In the genomic region with DNA sequence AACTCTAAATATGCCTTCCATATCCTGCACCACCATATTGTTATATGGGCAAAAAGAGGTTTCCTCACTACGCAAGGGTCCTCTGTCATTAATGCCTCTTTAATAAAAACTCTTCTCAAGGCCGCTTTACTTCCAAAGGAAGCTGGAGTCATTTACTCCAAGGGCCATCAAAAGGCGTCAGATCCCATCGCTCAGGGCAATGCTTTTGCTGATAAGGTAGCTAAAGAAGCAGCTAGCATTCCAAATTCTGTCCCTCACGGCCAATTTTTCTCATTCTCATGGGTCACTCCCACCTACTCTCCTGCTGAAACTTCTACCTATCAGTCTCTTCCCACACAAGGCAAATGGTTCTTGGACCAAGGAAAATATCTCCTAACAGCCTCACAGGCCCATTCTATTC, we compare ENCODE assay signal across 22 cellular contexts.
"Had no signal": no experiment of that assay in that cellular context is flagged by ENCODE, and none has a peak within 500 bp of the region (broad histone marks: within the 10 kb centered on the region; RNA-seq: fewer than 3 reads in every experiment).

No MANE protein-coding gene starts in this region.

- DNase-seq: cortex of kidney; dorsolateral prefrontal cortex; effector CD8-positive, alpha-beta T cell; foreskin melanocyte; heart left ventricle; hippocampal formation; kidney glomerular epithelial cell; mesenchymal stem cell; naive B cell; ovary; sigmoid colon; stimulated activated CD4-positive, alpha-beta T cell treated with anti-CD3 and anti-CD28 coated beads, Interleukin-2, amount 100 ng/mL, for 24 hours; stimulated activated CD4-positive, alpha-beta T cell treated with anti-CD3 and anti-CD28 coated beads, Interleukin-4, amount 100 ng/mL, for 4 hours; stimulated activated naive CD4-positive, alpha-beta T cell; stomach; substantia nigra; transverse colon; uterus had no signal

- H3K27me3 ChIP-seq: dorsolateral prefrontal cortex, heart left ventricle, ovary, right atrium auricular region, sigmoid colon, stomach, transverse colon, uterus had no signal

- H3K9me3 Mint-ChIP-seq: naive B cell had no signal

- FAIRE-seq: islet of Langerhans had no signal

- H3K9me3 ChIP-seq: heart left ventricle, ovary, right atrium auricular region, sigmoid colon, stomach, thoracic aorta, transverse colon, uterus had no signal

- H3K4me1 ChIP-seq: uterus had no signal

- H3K27ac ChIP-seq: dorsolateral prefrontal cortex, heart left ventricle, ovary, right atrium auricular region, sigmoid colon, skin epidermis, stomach, thoracic aorta, uterus had no signal

- H3K4me3 ChIP-seq: dorsolateral prefrontal cortex, heart left ventricle, ovary, right atrium auricular region, sigmoid colon, skin epidermis, stomach, thoracic aorta, transverse colon, uterus had no signal

- H3K36me3 Mint-ChIP-seq: naive B cell had no signal

- ATAC-seq: heart left ventricle had no signal

- H3K36me3 ChIP-seq: heart left ventricle, ovary, right atrium auricular region, sigmoid colon, stomach, thoracic aorta, transverse colon, uterus had no signal
